In genomic region chr6:912871-913663, GRCh38 we compare ENCODE assay signal across 8 cellular contexts.
DNase-seq lines count a peak whose midpoint lies in the region; ATAC-seq, FAIRE-seq and TF ChIP-seq lines count a peak whose summit lies in the region.

No MANE protein-coding gene starts in this region.

- no peak overlapping the region for H2BK15ac ChIP-seq in H1 (ENCODE audit: low read length)

- H3K4me1 ChIP-seq in H1 (replicated peaks in 1 of 4; ENCODE audit: control insufficient read depth in 3 of 4, insufficient read depth in 4 of 4, low read length in 3 of 4) (peaks cover 0 to 2% (median 0%) of the 10 kb centered on the region in 4 experiments; a peak in 2 of 7 replicates), osteoblast (ENCODE audit: insufficient read depth, low read length) (no peaks in the 10 kb centered on the region), sigmoid colon (peaks cover 0 to 5% (median 0%) of the 10 kb centered on the region in 4 donors)

- no peaks in the 10 kb centered on the region; the same call in 1 of the 2 replicates for H3K79me1 ChIP-seq in H1 (ENCODE audit: low read depth, low read length)

- TF ChIP-seq POLR2A in H1 (IDR thresholded peaks at IDR 0.05; ENCODE audit: control extremely low read depth in 1 of 2, low read depth in 2 of 2, low read length in 2 of 2) (no peak), sigmoid colon (IDR thresholded peaks at IDR 0.05) (no peak)

- H4K5ac ChIP-seq in H1 (ENCODE audit: insufficient read length, low read depth, low read length), result no peak overlapping the region

- ATAC-seq in HG02610 (IDR thresholded peaks at IDR 0.05; ENCODE audit: unreplicated experiment), result no peak

- no peak overlapping the region for H2BK20ac ChIP-seq in H1 (ENCODE audit: low read length)

- H3K36me3 ChIP-seq in MG63, result no peaks in the 10 kb centered on the region
- H3K36me3 ChIP-seq in H1 (ENCODE audit: control insufficient read depth in 2 of 4, insufficient read depth in 4 of 4, low read length in 3 of 4), result no peaks in the 10 kb centered on the region
- no peaks in the 10 kb centered on the region for H3K36me3 ChIP-seq in osteoblast (ENCODE audit: insufficient read depth, low read length)
- no peaks in the 10 kb centered on the region for H3K36me3 ChIP-seq in sigmoid colon

- whole genome bisulfite sequencing in H1 (ENCODE audit: extremely low coverage in 1 of 2, insufficient coverage in 1 of 2, insufficient read length in 1 of 2, insufficient replicate concordance in 2 of 2, low coverage in 1 of 2, low lambda C conversion rate in 2 of 2, missing lambda C conversion rate in 1 of 2), 2 experiments, result 57% methylated on average over 5 of the region's 13 CpGs; no CpG with 5 or more reads in 1 of the 2 experiments
- WGBS in sigmoid colon, 2 donors, result 9 to 13% methylated on average over 13 of the region's 13 CpGs

- H2AFZ ChIP-seq in H1 (ENCODE audit: low read length) (no peak overlapping the region), osteoblast (ENCODE audit: low read length) (no peak overlapping the region)

- intact Hi-C loops in sigmoid colon (cut with DNase I), result loop anchor here (5.0 kb wide), 1 partner anchor 469 kb away; no protein-coding TSS in a partner anchor

- H3K4me3 ChIP-seq in MG63, result no peak overlapping the region
- H3K4me3 ChIP-seq in H1 (ENCODE audit: extremely low read depth in 1 of 4, insufficient read depth in 2 of 4, low read depth in 3 of 4, low read length in 4 of 4), result no peak overlapping the region
- H3K4me3 ChIP-seq in osteoblast (ENCODE audit: insufficient read depth, low read length), result no peak overlapping the region
- H3K4me3 ChIP-seq in sigmoid colon, result no peak overlapping the region

- no peak overlapping the region for H2BK120ac ChIP-seq in H1 (replicated peaks; ENCODE audit: low read depth, low read length)

- H3K56ac ChIP-seq in H1 (replicated peaks; ENCODE audit: insufficient read length, low read depth, low read length), result no peak overlapping the region

- H3K23me2 ChIP-seq in H1 (ENCODE audit: low read depth, low read length), result no peaks in the 10 kb centered on the region

- no peak overlapping the region for H2AK5ac ChIP-seq in H1 (ENCODE audit: low read depth, low read length)

- H4K8ac ChIP-seq in H1 (ENCODE audit: extremely low read depth, insufficient read depth, low read length), result no peak overlapping the region

- H4K20me1 ChIP-seq in H1 (replicated peaks in 1 of 2; ENCODE audit: control insufficient read depth in 1 of 2, insufficient read depth in 2 of 2, low read length in 2 of 2) (no peaks in the 10 kb centered on the region), osteoblast (ENCODE audit: insufficient read depth, low read length) (no peaks in the 10 kb centered on the region)

- H3K9ac ChIP-seq in H1 (replicated peaks in 1 of 4; ENCODE audit: extremely low read depth in 1 of 4, low read depth in 3 of 4, low read length in 3 of 4), result no peak overlapping the region

- peak; percentile 83 to 89 for TF ChIP-seq RAD21 in H1 (IDR thresholded peaks at IDR 0.05 in 1 of 2, conservative IDR thresholded peaks at IDR 0.05 in 1 of 2; ENCODE audit: low read depth in 2 of 2, low read length in 2 of 2)

- 0 out of 2 replicates have a peak overlapping the region, but pooled peaks have one; percentile 23 for H2BK12ac ChIP-seq in H1 (ENCODE audit: low read depth, low read length)

- H3K27ac ChIP-seq in H1 (ENCODE audit: low read depth, low read length) (no peak overlapping the region), osteoblast (ENCODE audit: low read depth, low read length) (no peak overlapping the region), sigmoid colon (no peak overlapping the region)

- no peak overlapping the region for H3K14ac ChIP-seq in H1 (ENCODE audit: insufficient read length)

- no peak for FAIRE-seq in H1 (lab: Jason Lieb, UNC)

- no peak overlapping the region for H2BK5ac ChIP-seq in H1 (ENCODE audit: low read depth, low read length)

- TF ChIP-seq CTCF in H1 (IDR thresholded peaks at IDR 0.05; ENCODE audit: control extremely low read depth in 1 of 3, insufficient read depth in 1 of 3, low read depth in 1 of 3, low read length in 3 of 3), result peak; percentile 83 to 94 (median 84)
- peak; percentile 31 for TF ChIP-seq CTCF in osteoblast (IDR thresholded peaks at IDR 0.05; ENCODE audit: extremely low read depth, low read depth, low read length)
- TF ChIP-seq CTCF in sigmoid colon (IDR thresholded peaks at IDR 0.05), result peak in 1 of 4 experiments; percentile 25

- H3K4me2 ChIP-seq in H1 (ENCODE audit: insufficient read depth in 1 of 2, low read depth in 2 of 2, low read length in 2 of 2), result no peak overlapping the region
- no peak overlapping the region for H3K4me2 ChIP-seq in osteoblast (ENCODE audit: insufficient read depth, low read length)

- POLR2A ChIA-PET in H1 (lab: Charles Lee; ENCODE audit: partially characterized antibody), result no interaction called here

- H3K79me2 ChIP-seq in H1 (ENCODE audit: control insufficient read depth in 1 of 2, insufficient read depth in 2 of 2, low read length in 2 of 2) (no peaks in the 10 kb centered on the region), osteoblast (ENCODE audit: insufficient read depth, low read length) (no peaks in the 10 kb centered on the region)

- CTCF ChIA-PET in H1 (lab: Charles Lee; ENCODE audit: partially characterized antibody), result interaction anchor here (0.6 to 2.9 kb wide), 31 partner anchors 16 to 696 kb away, joined by 3 to 13 read pairs (median 3); no protein-coding TSS in a partner anchor

- H3K27me3 ChIP-seq in MG63, result no peaks in the 10 kb centered on the region
- H3K27me3 ChIP-seq in H1 (replicated peaks in 1 of 4; ENCODE audit: control insufficient read depth in 3 of 4, extremely low read depth in 1 of 4, insufficient read depth in 3 of 4, low read length in 3 of 4), result no peaks in the 10 kb centered on the region; a peak in 1 of 7 replicates
- no peaks in the 10 kb centered on the region for H3K27me3 ChIP-seq in osteoblast (ENCODE audit: insufficient read depth, low read length)
- H3K27me3 ChIP-seq in sigmoid colon, result peaks cover 0 to 17% (median 0%) of the 10 kb centered on the region in 3 donors

- DNase-seq in G401 (ENCODE audit: low spot score) (peak; percentile 34), MG63 (peak; percentile 30), H1 (ENCODE audit: low read depth in 1 of 2, low spot score in 2 of 2) (peak in 1 of 2 experiments; percentile 39), osteoblast (ENCODE audit: insufficient read length, low spot score, missing footprints) (peak; percentile 82), NCI-H2227 treated with DMSO at 0.1 percent for 48 hours (lab: John Stamatoyannopoulos, UW) (no peak), sigmoid colon (no peak)
- DNase-seq in effector CD4-positive, alpha-beta T cell, result no peak

- in situ Hi-C loops in G401 (cut with HindIII; ENCODE audit: low sequenced_read_pairs), result no loop called here

- no peak overlapping the region for H3K23ac ChIP-seq in H1 (ENCODE audit: insufficient read length)

- H3K4ac ChIP-seq in H1 (replicated peaks; ENCODE audit: insufficient read length, low read depth, low read length), result no peak overlapping the region

- H3K9me3 ChIP-seq in MG63, result no peaks in the 10 kb centered on the region
- H3K9me3 ChIP-seq in H1 (ENCODE audit: insufficient read depth in 2 of 2, low read depth in 1 of 2, low read length in 1 of 2), result peaks cover 10% of the 10 kb centered on the region in 2 experiments
- H3K9me3 ChIP-seq in osteoblast (ENCODE audit: low read depth, low read length), result no peaks in the 10 kb centered on the region
- peaks cover 0 to 7% (median 0%) of the 10 kb centered on the region in 4 donors for H3K9me3 ChIP-seq in sigmoid colon

- no peak overlapping the region for H4K91ac ChIP-seq in H1 (replicated peaks; ENCODE audit: insufficient read length, low read length)

- TF ChIP-seq EP300 in H1 (IDR thresholded peaks at IDR 0.05; ENCODE audit: borderline replicate concordance in 1 of 2, low read depth in 2 of 2, low read length in 2 of 2) (no peak), sigmoid colon (IDR thresholded peaks at IDR 0.05) (no peak)

- H3K18ac ChIP-seq in H1 (ENCODE audit: extremely low read depth, low read length), result no peak overlapping the region

TF ChIP-seq in H1, 55 proteins besides CTCF, POLR2A, EP300 and RAD21:
- TF ChIP-seq, protein P1, sequence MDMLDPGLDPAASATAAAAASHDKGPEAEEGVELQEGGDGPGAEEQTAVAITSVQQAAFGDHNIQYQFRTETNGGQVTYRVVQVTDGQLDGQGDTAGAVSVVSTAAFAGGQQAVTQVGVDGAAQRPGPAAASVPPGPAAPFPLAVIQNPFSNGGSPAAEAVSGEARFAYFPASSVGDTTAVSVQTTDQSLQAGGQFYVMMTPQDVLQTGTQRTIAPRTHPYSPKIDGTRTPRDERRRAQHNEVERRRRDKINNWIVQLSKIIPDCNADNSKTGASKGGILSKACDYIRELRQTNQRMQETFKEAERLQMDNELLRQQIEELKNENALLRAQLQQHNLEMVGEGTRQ (IDR thresholded peaks at IDR 0.05; ENCODE audit: low read length), result no peak
- 0 out of 2 replicates have a peak, but pooled peaks have one; percentile 21 for TF ChIP-seq TCF12 (IDR thresholded peaks at IDR 0.05; ENCODE audit: low read depth, low read length)

Comparison
In these comparisons a context has a peak if more than half of its experiments do, and no peak if none do; other contexts are left out.
1. DNase-seq: peak in G401 (single experiment), MG63 (single experiment) and osteoblast (single experiment); none in effector CD4-positive, alpha-beta T cell (single experiment), NCI-H2227 treated with DMSO at 0.1 percent for 48 hours (single experiment) and sigmoid colon (single experiment).